Comparison of ENCODE assay signal across 26 cellular contexts in genomic region chr9:98124637-98125426, GRCh38.
"Had no signal": no experiment of that assay in that cellular context is flagged by ENCODE, and none has a peak within 500 bp of the region (broad histone marks: within the 10 kb centered on the region; RNA-seq: fewer than 3 reads in every experiment).

No MANE protein-coding gene starts in this region.

- H3K4me3 Mint-ChIP-seq: effector memory CD8-positive, alpha-beta T cell; natural killer cell; neural progenitor cell; stimulated activated effector memory CD8-positive, alpha-beta T cell treated with anti-CD3 and anti-CD28 coated beads, Interleukin-12 subunit alpha, Interleukin-12 subunit beta, amount 100 ng/mL, for 72 hours had no signal

- H3K4me1 Mint-ChIP-seq: neural progenitor cell had no signal

- H3K27ac ChIP-seq: epithelial cell of prostate, esophagus muscularis mucosa, gastroesophageal sphincter, left ventricle myocardium inferior, neural progenitor cell, pancreas, suprapubic skin, tibial artery, upper lobe of left lung, uterus had no signal

- H3K4me1 ChIP-seq: gastroesophageal sphincter, neural progenitor cell, pancreas, uterus had no signal

- H3K9me3 Mint-ChIP-seq: effector memory CD8-positive, alpha-beta T cell; natural killer cell; neural progenitor cell; stimulated activated effector memory CD8-positive, alpha-beta T cell treated with anti-CD3 and anti-CD28 coated beads, Interleukin-12 subunit alpha, Interleukin-12 subunit beta, amount 100 ng/mL, for 72 hours had no signal

- H3K36me3 Mint-ChIP-seq: natural killer cell, neural progenitor cell had no signal

- H3K4me3 ChIP-seq: esophagus muscularis mucosa, gastroesophageal sphincter, left ventricle myocardium inferior, lung, neural progenitor cell, pancreas, smooth muscle cell, suprapubic skin, tibial artery, upper lobe of left lung, uterus had no signal

- H3K27me3 Mint-ChIP-seq: effector memory CD8-positive, alpha-beta T cell had no signal

- ATAC-seq: effector memory CD8-positive, alpha-beta T cell; gastroesophageal sphincter; left cardiac atrium; natural killer cell; pancreas; right cardiac atrium; stimulated activated effector memory CD8-positive, alpha-beta T cell treated with anti-CD3 and anti-CD28 coated beads, Interleukin-12 subunit alpha, Interleukin-12 subunit beta, amount 100 ng/mL, for 72 hours; stimulated activated naive CD8-positive, alpha-beta T cell treated with anti-CD3 and anti-CD28 coated beads, Interleukin-15, Interleukin-2, amounts not matched to agents 100 U/mL and 50 U/mL, for 24 hours had no signal

- H3K9me3 ChIP-seq: esophagus muscularis mucosa, gastroesophageal sphincter, left ventricle myocardium inferior, pancreas, suprapubic skin, tibial artery, upper lobe of left lung, uterus had no signal

- H3K27me3 ChIP-seq: esophagus muscularis mucosa, gastroesophageal sphincter, pancreas, suprapubic skin, tibial artery, upper lobe of left lung, uterus had no signal

- H3K9ac ChIP-seq: neural progenitor cell had no signal

- FAIRE-seq: keratinocyte, pancreas had no signal

- H3K27ac Mint-ChIP-seq: effector memory CD8-positive, alpha-beta T cell; natural killer cell; neural progenitor cell; progenitor cell of endocrine pancreas; stimulated activated effector memory CD8-positive, alpha-beta T cell treated with anti-CD3 and anti-CD28 coated beads, Interleukin-12 subunit alpha, Interleukin-12 subunit beta, amount 100 ng/mL, for 72 hours had no signal

- H3K36me3 ChIP-seq: esophagus muscularis mucosa, gastroesophageal sphincter, left ventricle myocardium inferior, neural progenitor cell, pancreas, uterus had no signal

- DNase-seq: effector memory CD8-positive, alpha-beta T cell; foreskin fibroblast; glutamatergic neuron; left cardiac atrium; left ventricle myocardium inferior; mesendoderm; natural killer cell; occipital lobe; pancreas; right cardiac atrium; stimulated activated CD4-positive, alpha-beta T cell treated with anti-CD3 and anti-CD28 coated beads, Interleukin-4, amount 100 ng/mL, for 1 hour; stimulated activated CD8-positive, alpha-beta memory T cell treated with anti-CD3 and anti-CD28 coated beads, Interleukin-4, amount 100 ng/mL, for 48 hours; stimulated activated naive CD8-positive, alpha-beta T cell treated with anti-CD3 and anti-CD28 coated beads, Interleukin-15, Interleukin-2, amounts not matched to agents 100 U/mL and 50 U/mL, for 24 hours; uterus had no signal
